ENCODE assay signal across 19 cellular contexts in genomic region chr5:179416114-179416730, GRCh38.
"Had no signal": no experiment of that assay in that cellular context is flagged by ENCODE, and none has a peak within 500 bp of the region (broad histone marks: within the 10 kb centered on the region; RNA-seq: fewer than 3 reads in every experiment).

No MANE protein-coding gene starts in this region.

- H3K27ac Mint-ChIP-seq: activated CD8-positive, alpha-beta T cell treated with anti-CD3 and anti-CD28 coated beads, Interleukin-2, amount 10 ng/mL, durations not matched to agents 7 days and 5 days; activated naive CD8-positive, alpha-beta T cell treated with anti-CD3 and anti-CD28 coated beads, Interleukin-2, amount 10 ng/mL, durations not matched to agents 7 days and 5 days; mesothelial cell of epicardium; naive thymus-derived CD8-positive, alpha-beta T cell; T-cell; T-helper 2 cell treated with Interferon-gamma antibody and Interleukin-4, amounts not matched to agents 5 μg/mL and 100 μg/mL, for 36 hours had no signal

- H3K36me3 Mint-ChIP-seq: activated naive CD8-positive, alpha-beta T cell treated with anti-CD3 and anti-CD28 coated beads, Interleukin-2, amount 10 ng/mL, durations not matched to agents 7 days and 5 days; mesothelial cell of epicardium; naive thymus-derived CD8-positive, alpha-beta T cell; T-cell had no signal

- ATAC-seq: activated CD8-positive, alpha-beta T cell treated with anti-CD3 and anti-CD28 coated beads, Interleukin-2, amount 10 ng/mL, durations not matched to agents 7 days and 5 days; naive thymus-derived CD8-positive, alpha-beta T cell; T-cell had no signal

- H3K4me1 Mint-ChIP-seq: activated naive CD8-positive, alpha-beta T cell treated with anti-CD3 and anti-CD28 coated beads, Interleukin-2, amount 10 ng/mL, durations not matched to agents 7 days and 5 days; mesothelial cell of epicardium; naive thymus-derived CD8-positive, alpha-beta T cell; T-cell had no signal

- H3K4me3 Mint-ChIP-seq: activated CD8-positive, alpha-beta T cell treated with anti-CD3 and anti-CD28 coated beads, Interleukin-2, amount 10 ng/mL, durations not matched to agents 7 days and 5 days; activated naive CD8-positive, alpha-beta T cell treated with anti-CD3 and anti-CD28 coated beads, Interleukin-2, amount 10 ng/mL, durations not matched to agents 7 days and 5 days; mesothelial cell of epicardium; naive thymus-derived CD8-positive, alpha-beta T cell; T-cell; T-helper 2 cell treated with Interferon-gamma antibody and Interleukin-4, amounts not matched to agents 5 μg/mL and 100 μg/mL, for 36 hours had no signal

- H3K9me3 Mint-ChIP-seq: activated naive CD8-positive, alpha-beta T cell treated with anti-CD3 and anti-CD28 coated beads, Interleukin-2, amount 10 ng/mL, durations not matched to agents 7 days and 5 days; mesothelial cell of epicardium; naive thymus-derived CD8-positive, alpha-beta T cell; T-cell; T-helper 2 cell treated with Interferon-gamma antibody and Interleukin-4, amounts not matched to agents 5 μg/mL and 100 μg/mL, for 36 hours had no signal

- DNase-seq: activated CD4-positive, alpha-beta T cell treated with anti-CD3 and anti-CD28 coated beads for 1 hour; activated CD4-positive, alpha-beta T cell treated with anti-CD3 and anti-CD28 coated beads, Interleukin-2, amount 50 U/mL, for 1 hour; activated CD8-positive, alpha-beta T cell treated with anti-CD3 and anti-CD28 coated beads, Interleukin-2, amount 10 ng/mL, durations not matched to agents 7 days and 5 days; activated naive CD4-positive, alpha-beta T cell treated with Interleukin-2 at 50 U/mL for 16 hours; activated naive CD8-positive, alpha-beta T cell treated with anti-CD3 and anti-CD28 coated beads, Interleukin-2, amount 10 ng/mL, durations not matched to agents 7 days and 5 days; amniotic stem cell; foreskin fibroblast; left ventricle myocardium inferior; nucleus accumbens; stimulated activated CD4-positive, alpha-beta T cell treated with anti-CD3 and anti-CD28 coated beads, Interleukin-2, amount 100 ng/mL, for 48 hours; stimulated activated CD8-positive, alpha-beta memory T cell treated with anti-CD3 and anti-CD28 coated beads, Interleukin-4, amount 100 ng/mL, for 48 hours; stimulated activated naive CD4-positive, alpha-beta T cell; testis; trophoblast cell; WERI-Rb-1 had no signal

- H3K27me3 Mint-ChIP-seq: activated naive CD8-positive, alpha-beta T cell treated with anti-CD3 and anti-CD28 coated beads, Interleukin-2, amount 10 ng/mL, durations not matched to agents 7 days and 5 days had no signal
